In the genomic region with DNA sequence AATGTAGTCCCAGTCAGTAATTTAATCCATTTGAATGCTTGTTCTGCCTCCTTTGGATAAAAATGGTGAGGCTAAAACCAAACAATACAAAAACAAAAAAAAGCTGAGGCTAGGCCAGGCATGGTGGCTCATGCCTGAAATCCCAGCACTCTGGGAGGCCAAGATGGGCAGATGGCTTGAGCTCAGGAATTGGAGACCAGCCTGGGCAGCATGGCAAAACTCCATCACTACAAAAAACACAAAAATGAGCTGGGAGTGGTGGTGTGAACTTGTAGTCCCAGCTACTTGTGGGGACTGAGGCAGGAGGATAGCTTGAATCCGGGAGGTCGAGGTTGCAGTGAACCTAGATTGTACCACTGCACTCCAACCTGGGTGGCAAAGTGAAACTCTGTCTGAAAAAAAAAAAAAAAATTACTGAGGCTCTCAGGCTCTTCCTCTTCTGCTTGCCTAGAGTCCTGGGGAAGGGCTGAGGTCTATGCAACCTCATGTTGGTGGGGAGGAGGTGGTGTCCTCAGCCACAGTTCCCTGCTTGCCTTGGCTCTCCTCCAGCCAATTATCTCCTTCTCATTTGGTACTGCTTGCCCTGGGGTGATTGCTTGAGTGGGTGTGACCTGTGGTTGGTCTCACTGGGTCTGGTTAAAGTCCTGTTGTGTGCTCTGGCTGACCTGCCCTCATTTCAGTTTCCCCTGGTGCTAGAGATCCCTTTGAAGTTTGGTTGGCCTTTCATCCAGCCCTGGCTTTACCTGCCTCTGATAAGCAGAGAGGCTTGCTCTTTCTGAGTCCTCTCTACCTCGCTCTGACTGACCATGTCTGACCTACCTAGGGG, we compare ENCODE assay signal across 1 cellular context.
TF ChIP-seq lines count a peak whose summit lies in the region.

No MANE protein-coding gene starts in this region.

TF ChIP-seq in HepG2, 621 proteins besides CTCF, POLR2A, EP300 and RAD21 (continued from another document and continues in another):
- TF ChIP-seq, protein P1, sequence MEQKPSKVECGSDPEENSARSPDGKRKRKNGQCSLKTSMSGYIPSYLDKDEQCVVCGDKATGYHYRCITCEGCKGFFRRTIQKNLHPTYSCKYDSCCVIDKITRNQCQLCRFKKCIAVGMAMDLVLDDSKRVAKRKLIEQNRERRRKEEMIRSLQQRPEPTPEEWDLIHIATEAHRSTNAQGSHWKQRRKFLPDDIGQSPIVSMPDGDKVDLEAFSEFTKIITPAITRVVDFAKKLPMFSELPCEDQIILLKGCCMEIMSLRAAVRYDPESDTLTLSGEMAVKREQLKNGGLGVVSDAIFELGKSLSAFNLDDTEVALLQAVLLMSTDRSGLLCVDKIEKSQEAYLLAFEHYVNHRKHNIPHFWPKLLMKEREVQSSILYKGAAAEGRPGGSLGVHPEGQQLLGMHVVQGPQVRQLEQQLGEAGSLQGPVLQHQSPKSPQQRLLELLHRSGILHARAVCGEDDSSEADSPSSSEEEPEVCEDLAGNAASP (CRISPR knock-in tag; IDR thresholded peaks at IDR 0.05; ENCODE audit: borderline replicate concordance), result peak; percentile 59; the same call in 1 of the 2 replicates
- TF ChIP-seq, protein P2, sequence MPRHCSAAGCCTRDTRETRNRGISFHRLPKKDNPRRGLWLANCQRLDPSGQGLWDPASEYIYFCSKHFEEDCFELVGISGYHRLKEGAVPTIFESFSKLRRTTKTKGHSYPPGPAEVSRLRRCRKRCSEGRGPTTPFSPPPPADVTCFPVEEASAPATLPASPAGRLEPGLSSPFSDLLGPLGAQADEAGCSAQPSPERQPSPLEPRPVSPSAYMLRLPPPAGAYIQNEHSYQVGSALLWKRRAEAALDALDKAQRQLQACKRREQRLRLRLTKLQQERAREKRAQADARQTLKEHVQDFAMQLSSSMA (CRISPR knock-in tag; IDR thresholded peaks at IDR 0.05), result peak; percentile 79
- TF ChIP-seq ZNF20 (CRISPR knock-in tag; IDR thresholded peaks at IDR 0.05) (no peak), KMT2A (CRISPR knock-in tag; IDR thresholded peaks at IDR 0.05) (no peak), AGO1 (IDR thresholded peaks at IDR 0.05; ENCODE audit: low read depth, low read length, poor library complexity, severe bottlenecking) (no peak), ZNF441 (CRISPR knock-in tag; IDR thresholded peaks at IDR 0.05; ENCODE audit: borderline replicate concordance) (no peak; the same call in 1 of the 2 replicates), ZNF543 (CRISPR knock-in tag; IDR thresholded peaks at IDR 0.05) (no peak), TP53 (CRISPR knock-in tag; conservative IDR thresholded peaks at IDR 0.05) (no peak), PRPF4 (IDR thresholded peaks at IDR 0.05; ENCODE audit: low read depth, low read length, poor library complexity, severe bottlenecking) (no peak), MED13 (CRISPR knock-in tag; IDR thresholded peaks at IDR 0.05) (no peak), KAT2B (IDR thresholded peaks at IDR 0.05; ENCODE audit: borderline replicate concordance, low read depth, low read length) (no peak), FOXA3 (CRISPR knock-in tag; IDR thresholded peaks at IDR 0.05) (peak; percentile 15; the same call in 1 of the 2 replicates), PPARG (CRISPR knock-in tag; conservative IDR thresholded peaks at IDR 0.05) (no peak), BRCA1 (CRISPR knock-in tag; IDR thresholded peaks at IDR 0.05) (no peak), HMG20A (CRISPR knock-in tag; IDR thresholded peaks at IDR 0.05; ENCODE audit: borderline replicate concordance) (peak; percentile 51; the same call in 1 of the 2 replicates), ZSCAN30 (CRISPR knock-in tag; IDR thresholded peaks at IDR 0.05) (no peak), RBM22 (optimal IDR thresholded peaks at IDR 0.05; ENCODE audit: low read length) (no peak), JDP2 (CRISPR knock-in tag; IDR thresholded peaks at IDR 0.05; ENCODE audit: borderline replicate concordance) (no peak), FOXO1 (CRISPR knock-in tag; IDR thresholded peaks at IDR 0.05) (peak; percentile 50; the same call in 1 of the 2 replicates), HNF4G (IDR thresholded peaks at IDR 0.05; ENCODE audit: borderline replicate concordance, low read depth, low read length) (peak; percentile 74), HNF4G (CRISPR knock-in tag; IDR thresholded peaks at IDR 0.05; ENCODE audit: borderline replicate concordance, low read depth) (no peak), PAF1 (CRISPR knock-in tag; IDR thresholded peaks at IDR 0.05) (no peak), CAMTA2 (CRISPR knock-in tag; IDR thresholded peaks at IDR 0.05; ENCODE audit: borderline replicate concordance) (no peak), NCOA2 (CRISPR knock-in tag; IDR thresholded peaks at IDR 0.05) (peak; percentile 78), CHD2 (IDR thresholded peaks at IDR 0.05; ENCODE audit: low read depth, low read length) (no peak), SIN3B (IDR thresholded peaks at IDR 0.05; ENCODE audit: low read length) (no peak), ZNF326 (CRISPR knock-in tag; IDR thresholded peaks at IDR 0.05; ENCODE audit: borderline replicate concordance) (no peak), ZNF644 (CRISPR knock-in tag; IDR thresholded peaks at IDR 0.05; ENCODE audit: low read depth) (peak; percentile 67; the same call in 1 of the 2 replicates), ZNF780A (CRISPR knock-in tag; IDR thresholded peaks at IDR 0.05) (no peak), POGZ (CRISPR knock-in tag; IDR thresholded peaks at IDR 0.05) (peak; percentile 84; the same call in 1 of the 2 replicates), SMC3 (IDR thresholded peaks at IDR 0.05; ENCODE audit: low read length) (no peak), ZNF572 (CRISPR knock-in tag; IDR thresholded peaks at IDR 0.05) (no peak), ZNF501 (CRISPR knock-in tag; IDR thresholded peaks at IDR 0.05) (peak; percentile 55; the same call in 1 of the 2 replicates), RFX3 (CRISPR knock-in tag; IDR thresholded peaks at IDR 0.05) (no peak), SUZ12 (IDR thresholded peaks at IDR 0.05; ENCODE audit: low read depth, low read length) (no peak), ZNF569 (CRISPR knock-in tag; IDR thresholded peaks at IDR 0.05; ENCODE audit: borderline replicate concordance) (no peak), ATM (IDR thresholded peaks at IDR 0.05; ENCODE audit: borderline replicate concordance) (no peak)
- TF ChIP-seq, protein P3, sequence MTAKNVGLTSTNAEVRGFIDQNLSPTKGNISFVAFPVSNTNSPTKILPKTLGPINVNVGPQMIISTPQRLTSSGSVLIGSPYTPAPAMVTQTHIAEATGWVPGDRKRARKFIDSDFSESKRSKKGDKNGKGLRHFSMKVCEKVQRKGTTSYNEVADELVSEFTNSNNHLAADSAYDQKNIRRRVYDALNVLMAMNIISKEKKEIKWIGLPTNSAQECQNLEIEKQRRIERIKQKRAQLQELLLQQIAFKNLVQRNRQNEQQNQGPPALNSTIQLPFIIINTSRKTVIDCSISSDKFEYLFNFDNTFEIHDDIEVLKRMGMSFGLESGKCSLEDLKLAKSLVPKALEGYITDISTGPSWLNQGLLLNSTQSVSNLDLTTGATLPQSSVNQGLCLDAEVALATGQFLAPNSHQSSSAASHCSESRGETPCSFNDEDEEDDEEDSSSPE (CRISPR knock-in tag; IDR thresholded peaks at IDR 0.05), result no peak
- TF ChIP-seq, protein P4, sequence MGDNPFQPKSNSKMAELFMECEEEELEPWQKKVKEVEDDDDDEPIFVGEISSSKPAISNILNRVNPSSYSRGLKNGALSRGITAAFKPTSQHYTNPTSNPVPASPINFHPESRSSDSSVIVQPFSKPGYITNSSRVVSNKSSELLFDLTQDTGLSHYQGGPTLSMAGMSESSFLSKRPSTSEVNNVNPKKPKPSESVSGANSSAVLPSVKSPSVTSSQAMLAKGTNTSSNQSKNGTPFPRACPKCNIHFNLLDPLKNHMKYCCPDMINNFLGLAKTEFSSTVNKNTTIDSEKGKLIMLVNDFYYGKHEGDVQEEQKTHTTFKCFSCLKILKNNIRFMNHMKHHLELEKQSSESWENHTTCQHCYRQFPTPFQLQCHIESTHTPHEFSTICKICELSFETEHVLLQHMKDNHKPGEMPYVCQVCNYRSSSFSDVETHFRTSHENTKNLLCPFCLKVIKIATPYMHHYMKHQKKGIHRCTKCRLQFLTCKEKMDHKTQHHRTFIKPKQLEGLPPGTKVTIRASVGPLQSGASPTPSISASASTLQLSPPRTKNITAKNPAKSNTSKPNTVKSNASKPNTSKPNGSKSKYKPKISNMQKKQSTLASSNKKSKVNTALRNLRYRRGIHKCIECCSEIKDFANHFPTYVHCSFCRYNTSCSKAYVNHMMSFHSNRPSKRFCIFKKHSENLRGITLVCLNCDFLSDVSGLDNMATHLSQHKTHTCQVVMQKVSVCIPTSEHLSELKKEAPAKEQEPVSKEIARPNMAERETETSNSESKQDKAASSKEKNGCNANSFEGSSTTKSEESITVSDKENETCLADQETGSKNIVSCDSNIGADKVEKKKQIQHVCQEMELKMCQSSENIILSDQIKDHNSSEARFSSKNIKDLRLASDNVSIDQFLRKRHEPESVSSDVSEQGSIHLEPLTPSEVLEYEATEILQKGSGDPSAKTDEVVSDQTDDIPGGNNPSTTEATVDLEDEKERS (CRISPR knock-in tag; IDR thresholded peaks at IDR 0.05), result peak; percentile 31; the same call in 1 of the 2 replicates
- TF ChIP-seq, protein P5, sequence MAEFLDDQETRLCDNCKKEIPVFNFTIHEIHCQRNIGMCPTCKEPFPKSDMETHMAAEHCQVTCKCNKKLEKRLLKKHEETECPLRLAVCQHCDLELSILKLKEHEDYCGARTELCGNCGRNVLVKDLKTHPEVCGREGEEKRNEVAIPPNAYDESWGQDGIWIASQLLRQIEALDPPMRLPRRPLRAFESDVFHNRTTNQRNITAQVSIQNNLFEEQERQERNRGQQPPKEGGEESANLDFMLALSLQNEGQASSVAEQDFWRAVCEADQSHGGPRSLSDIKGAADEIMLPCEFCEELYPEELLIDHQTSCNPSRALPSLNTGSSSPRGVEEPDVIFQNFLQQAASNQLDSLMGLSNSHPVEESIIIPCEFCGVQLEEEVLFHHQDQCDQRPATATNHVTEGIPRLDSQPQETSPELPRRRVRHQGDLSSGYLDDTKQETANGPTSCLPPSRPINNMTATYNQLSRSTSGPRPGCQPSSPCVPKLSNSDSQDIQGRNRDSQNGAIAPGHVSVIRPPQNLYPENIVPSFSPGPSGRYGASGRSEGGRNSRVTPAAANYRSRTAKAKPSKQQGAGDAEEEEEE (CRISPR knock-in tag; IDR thresholded peaks at IDR 0.05; ENCODE audit: borderline replicate concordance), result no peak
- TF ChIP-seq, protein P6, sequence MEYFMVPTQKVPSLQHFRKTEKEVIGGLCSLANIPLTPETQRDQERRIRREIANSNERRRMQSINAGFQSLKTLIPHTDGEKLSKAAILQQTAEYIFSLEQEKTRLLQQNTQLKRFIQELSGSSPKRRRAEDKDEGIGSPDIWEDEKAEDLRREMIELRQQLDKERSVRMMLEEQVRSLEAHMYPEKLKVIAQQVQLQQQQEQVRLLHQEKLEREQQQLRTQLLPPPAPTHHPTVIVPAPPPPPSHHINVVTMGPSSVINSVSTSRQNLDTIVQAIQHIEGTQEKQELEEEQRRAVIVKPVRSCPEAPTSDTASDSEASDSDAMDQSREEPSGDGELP (IDR thresholded peaks at IDR 0.05; ENCODE audit: borderline replicate concordance, low read depth), result 0 out of 2 replicates have a peak, but pooled peaks have one; percentile 23
- TF ChIP-seq, protein P7, sequence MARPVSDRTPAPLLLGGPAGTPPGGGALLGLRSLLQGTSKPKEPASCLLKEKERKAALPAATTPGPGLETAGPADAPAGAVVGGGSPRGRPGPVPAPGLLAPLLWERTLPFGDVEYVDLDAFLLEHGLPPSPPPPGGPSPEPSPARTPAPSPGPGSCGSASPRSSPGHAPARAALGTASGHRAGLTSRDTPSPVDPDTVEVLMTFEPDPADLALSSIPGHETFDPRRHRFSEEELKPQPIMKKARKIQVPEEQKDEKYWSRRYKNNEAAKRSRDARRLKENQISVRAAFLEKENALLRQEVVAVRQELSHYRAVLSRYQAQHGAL (CRISPR knock-in tag; IDR thresholded peaks at IDR 0.05; ENCODE audit: not compliant biosample characterization), result no peak
- TF ChIP-seq, protein P8, sequence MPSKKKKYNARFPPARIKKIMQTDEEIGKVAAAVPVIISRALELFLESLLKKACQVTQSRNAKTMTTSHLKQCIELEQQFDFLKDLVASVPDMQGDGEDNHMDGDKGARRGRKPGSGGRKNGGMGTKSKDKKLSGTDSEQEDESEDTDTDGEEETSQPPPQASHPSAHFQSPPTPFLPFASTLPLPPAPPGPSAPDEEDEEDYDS (CRISPR knock-in tag; IDR thresholded peaks at IDR 0.05), result peak; percentile 40; the same call in 1 of the 2 replicates
- TF ChIP-seq, protein P9, sequence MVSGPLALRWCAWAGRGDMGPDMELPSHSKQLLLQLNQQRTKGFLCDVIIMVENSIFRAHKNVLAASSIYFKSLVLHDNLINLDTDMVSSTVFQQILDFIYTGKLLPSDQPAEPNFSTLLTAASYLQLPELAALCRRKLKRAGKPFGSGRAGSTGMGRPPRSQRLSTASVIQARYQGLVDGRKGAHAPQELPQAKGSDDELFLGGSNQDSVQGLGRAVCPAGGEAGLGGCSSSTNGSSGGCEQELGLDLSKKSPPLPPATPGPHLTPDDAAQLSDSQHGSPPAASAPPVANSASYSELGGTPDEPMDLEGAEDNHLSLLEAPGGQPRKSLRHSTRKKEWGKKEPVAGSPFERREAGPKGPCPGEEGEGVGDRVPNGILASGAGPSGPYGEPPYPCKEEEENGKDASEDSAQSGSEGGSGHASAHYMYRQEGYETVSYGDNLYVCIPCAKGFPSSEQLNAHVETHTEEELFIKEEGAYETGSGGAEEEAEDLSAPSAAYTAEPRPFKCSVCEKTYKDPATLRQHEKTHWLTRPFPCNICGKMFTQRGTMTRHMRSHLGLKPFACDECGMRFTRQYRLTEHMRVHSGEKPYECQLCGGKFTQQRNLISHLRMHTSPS (CRISPR knock-in tag; IDR thresholded peaks at IDR 0.05; ENCODE audit: low read depth), result no peak
- TF ChIP-seq, protein P10, sequence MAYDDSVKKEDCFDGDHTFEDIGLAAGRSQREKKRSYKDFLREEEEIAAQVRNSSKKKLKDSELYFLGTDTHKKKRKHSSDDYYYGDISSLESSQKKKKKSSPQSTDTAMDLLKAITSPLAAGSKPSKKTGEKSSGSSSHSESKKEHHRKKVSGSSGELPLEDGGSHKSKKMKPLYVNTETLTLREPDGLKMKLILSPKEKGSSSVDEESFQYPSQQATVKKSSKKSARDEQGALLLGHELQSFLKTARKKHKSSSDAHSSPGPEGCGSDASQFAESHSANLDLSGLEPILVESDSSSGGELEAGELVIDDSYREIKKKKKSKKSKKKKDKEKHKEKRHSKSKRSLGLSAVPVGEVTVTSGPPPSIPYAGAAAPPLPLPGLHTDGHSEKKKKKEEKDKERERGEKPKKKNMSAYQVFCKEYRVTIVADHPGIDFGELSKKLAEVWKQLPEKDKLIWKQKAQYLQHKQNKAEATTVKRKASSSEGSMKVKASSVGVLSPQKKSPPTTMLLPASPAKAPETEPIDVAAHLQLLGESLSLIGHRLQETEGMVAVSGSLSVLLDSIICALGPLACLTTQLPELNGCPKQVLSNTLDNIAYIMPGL (CRISPR knock-in tag; IDR thresholded peaks at IDR 0.05; ENCODE audit: borderline replicate concordance in 1 of 2, low read depth in 1 of 2), result no peak
- TF ChIP-seq, protein P11, sequence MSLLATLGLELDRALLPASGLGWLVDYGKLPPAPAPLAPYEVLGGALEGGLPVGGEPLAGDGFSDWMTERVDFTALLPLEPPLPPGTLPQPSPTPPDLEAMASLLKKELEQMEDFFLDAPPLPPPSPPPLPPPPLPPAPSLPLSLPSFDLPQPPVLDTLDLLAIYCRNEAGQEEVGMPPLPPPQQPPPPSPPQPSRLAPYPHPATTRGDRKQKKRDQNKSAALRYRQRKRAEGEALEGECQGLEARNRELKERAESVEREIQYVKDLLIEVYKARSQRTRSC (CRISPR knock-in tag; IDR thresholded peaks at IDR 0.05; ENCODE audit: low read depth), result no peak
